7 cellular contexts compared by ENCODE assay signal in genomic region chr12:2034633-2035420, GRCh38. TPM values are rescaled to one million over a fixed set of nuclear protein-coding genes. Genes with fewer than 3 reads are reported as not detected.
DNase-seq lines count a peak whose midpoint lies in the region; ATAC-seq and FAIRE-seq lines count a peak whose summit lies in the region.

No MANE protein-coding gene starts in this region.

- peak; percentile 77 for DNase-seq in GM18507 (ENCODE audit: extremely low spot score, insufficient read length, low read depth)
- peak; percentile 95 for DNase-seq in NCI-H774 (lab: John Stamatoyannopoulos, UW)
- DNase-seq in activated CD8-positive, alpha-beta memory T cell treated with anti-CD3 and anti-CD28 coated beads for 24 hours, result peak; percentile 95
- peak; percentile 85 to 89 (median 87) for DNase-seq in effector memory CD8-positive, alpha-beta T cell
- peak; percentile 68 for DNase-seq in mesenchymal stem cell
- peak; percentile 68 for DNase-seq in stimulated activated CD8-positive, alpha-beta memory T cell treated with anti-CD3 and anti-CD28 coated beads, Interleukin-12 subunit alpha, Interleukin-12 subunit beta, amount 100 ng/mL, for 1 hour (ENCODE audit: low read depth)

- H3K23ac ChIP-seq in mesenchymal stem cell (ENCODE audit: low read length in 2 of 2), result no peak overlapping the region

- peak overlapping the region; percentile 74 for H3K9ac ChIP-seq in mesenchymal stem cell (ENCODE audit: low read length)

- peaks cover 2% of the 10 kb centered on the region for H3K36me3 Mint-ChIP-seq in effector memory CD8-positive, alpha-beta T cell (ENCODE audit: insufficient read depth)

- H3K9me3 Mint-ChIP-seq in effector memory CD8-positive, alpha-beta T cell, result no peaks in the 10 kb centered on the region

- no peak overlapping the region for H2BK5ac ChIP-seq in mesenchymal stem cell (ENCODE audit: low read depth, low read length, poor library complexity, severe bottlenecking)

- no peak overlapping the region for H2BK12ac ChIP-seq in mesenchymal stem cell (ENCODE audit: low read length in 2 of 2)

- FAIRE-seq in GM18507 (lab: Jason Lieb, UNC), result peak; percentile 18

- no peak overlapping the region for H2BK120ac ChIP-seq in mesenchymal stem cell (ENCODE audit: low read depth, low read length)

- H3K9me3 ChIP-seq in mesenchymal stem cell (ENCODE audit: control insufficient read depth, low read length), result no peaks in the 10 kb centered on the region

- 13% methylated on average over 45 of the region's 47 CpGs for WGBS in mesenchymal stem cell

- no peak overlapping the region for H3K4ac ChIP-seq in mesenchymal stem cell (ENCODE audit: low read depth in 1 of 2, low read length in 2 of 2)

- H3K4me3 ChIP-seq in mesenchymal stem cell (ENCODE audit: insufficient read depth in 1 of 2, low read depth in 1 of 2, low read length in 2 of 2), result peak overlapping the region; percentile 31 to 79

- no peak overlapping the region for H2AK5ac ChIP-seq in mesenchymal stem cell (ENCODE audit: low read length, severe bottlenecking)

- H3K4me1 ChIP-seq in mesenchymal stem cell (ENCODE audit: control insufficient read depth, insufficient read depth, low read depth, low read length), result peaks cover 6% of the 10 kb centered on the region

- peak overlapping the region; percentile 52 to 59 for H3K4me3 Mint-ChIP-seq in effector memory CD8-positive, alpha-beta T cell

- peaks cover 56 to 86% of the 10 kb centered on the region in 2 donors for H3K27me3 Mint-ChIP-seq in effector memory CD8-positive, alpha-beta T cell

- no peak overlapping the region for H2BK15ac ChIP-seq in mesenchymal stem cell (ENCODE audit: low read depth, poor library complexity, severe bottlenecking)

- peak overlapping the region; percentile 45 for H4K8ac ChIP-seq in mesenchymal stem cell (ENCODE audit: low read length)

- H4K91ac ChIP-seq in mesenchymal stem cell (ENCODE audit: low read length), result no peak overlapping the region

- H3K36me3 ChIP-seq in mesenchymal stem cell (ENCODE audit: control insufficient read depth in 1 of 2, insufficient read depth in 2 of 2, low read depth in 1 of 2, low read length in 2 of 2), result no peaks in the 10 kb centered on the region

- H3K18ac ChIP-seq in mesenchymal stem cell (ENCODE audit: low read depth in 1 of 2, low read length in 2 of 2), result no peak overlapping the region

- no peak overlapping the region for H3K27ac ChIP-seq in mesenchymal stem cell (ENCODE audit: low read length, poor library complexity, severe bottlenecking)

- no peak overlapping the region for H2AFZ ChIP-seq in mesenchymal stem cell (ENCODE audit: low read depth, low read length)

- H3K14ac ChIP-seq in mesenchymal stem cell (ENCODE audit: low read length in 2 of 2), result no peak overlapping the region

- peaks cover 46 to 86% of the 10 kb centered on the region in 2 experiments for H3K27me3 ChIP-seq in mesenchymal stem cell (ENCODE audit: control insufficient read depth in 1 of 2, insufficient read depth in 1 of 2, low read length in 2 of 2)

- H3K27ac Mint-ChIP-seq in effector memory CD8-positive, alpha-beta T cell, result no peak overlapping the region

- H3K79me1 ChIP-seq in mesenchymal stem cell (replicated peaks; ENCODE audit: low read length, poor library complexity, severe bottlenecking), result no peaks in the 10 kb centered on the region

- ATAC-seq in HG03432 (IDR thresholded peaks at IDR 0.05; ENCODE audit: unreplicated experiment), result peak; percentile 87
- ATAC-seq in effector memory CD8-positive, alpha-beta T cell (replicated peaks), result peak; percentile 99

- H3K4me1 Mint-ChIP-seq in effector memory CD8-positive, alpha-beta T cell (ENCODE audit: low read depth in 2 of 2), result peaks cover 4 to 9% of the 10 kb centered on the region in 2 donors

- peak overlapping the region; percentile 64 for H3K4me2 ChIP-seq in mesenchymal stem cell (ENCODE audit: low read length, poor library complexity, severe bottlenecking)

RNA-seq across cellular contexts. Expression of gene CACNA1C, which starts 18.0 kb away (rescaled TPM):
- polyA plus RNA-seq in mesenchymal stem cell (2013, experiment 1 of 2), result 2.9 TPM
- 2.8 TPM for polyA plus RNA-seq in mesenchymal stem cell (2013, experiment 2 of 2)

RNA-seq across cellular contexts. Expression of gene DCP1B, which starts 30.6 kb away (rescaled TPM):
- polyA plus RNA-seq in mesenchymal stem cell (2013, experiment 1 of 2), result 28.4 TPM
- 26.4 TPM for polyA plus RNA-seq in mesenchymal stem cell (2013, experiment 2 of 2)
